Comparison of ENCODE assay signal across 1 cellular context in the genomic region with DNA sequence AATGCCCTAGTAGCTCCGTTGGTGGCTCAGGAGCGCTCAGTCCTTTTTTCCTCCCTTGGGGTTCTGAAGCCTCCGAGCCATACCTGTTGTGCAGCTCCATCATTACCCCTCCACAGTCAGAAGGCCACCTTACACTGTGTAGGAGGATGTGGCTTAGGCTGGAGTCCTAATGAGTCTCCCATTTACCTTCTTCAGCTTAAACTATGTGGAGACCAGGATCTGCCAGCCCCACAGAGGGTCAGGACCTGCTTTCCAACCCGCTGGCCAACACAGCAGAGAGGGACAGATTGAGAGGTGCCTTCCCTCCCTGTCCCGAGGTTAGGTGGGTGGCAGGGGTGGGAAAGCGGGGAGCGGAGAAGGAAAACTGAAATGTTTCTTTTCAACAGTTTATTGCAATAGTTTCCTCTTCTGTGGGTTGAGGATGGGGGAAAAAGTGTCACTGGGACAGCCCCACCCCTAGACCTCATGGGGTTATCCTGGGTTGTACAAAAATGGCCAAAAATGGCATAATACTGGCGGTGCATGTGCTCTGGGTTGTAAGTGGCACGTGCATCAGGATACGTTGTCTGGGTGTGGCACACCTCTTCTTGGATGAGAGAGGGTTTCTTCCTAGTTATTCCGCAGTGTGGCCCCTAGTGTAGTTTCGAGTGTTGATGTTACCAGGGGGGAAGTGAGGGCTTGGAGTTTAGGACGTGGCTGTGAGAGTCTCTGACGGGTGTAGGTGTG.
TF ChIP-seq lines count a peak whose summit lies in the region.

No MANE protein-coding gene starts in this region.

TF ChIP-seq in HepG2, 621 proteins besides CTCF, POLR2A, EP300 and RAD21:
- no peak for TF ChIP-seq FOSL2 (CRISPR knock-in tag; IDR thresholded peaks at IDR 0.05)
- TF ChIP-seq, protein P1, sequence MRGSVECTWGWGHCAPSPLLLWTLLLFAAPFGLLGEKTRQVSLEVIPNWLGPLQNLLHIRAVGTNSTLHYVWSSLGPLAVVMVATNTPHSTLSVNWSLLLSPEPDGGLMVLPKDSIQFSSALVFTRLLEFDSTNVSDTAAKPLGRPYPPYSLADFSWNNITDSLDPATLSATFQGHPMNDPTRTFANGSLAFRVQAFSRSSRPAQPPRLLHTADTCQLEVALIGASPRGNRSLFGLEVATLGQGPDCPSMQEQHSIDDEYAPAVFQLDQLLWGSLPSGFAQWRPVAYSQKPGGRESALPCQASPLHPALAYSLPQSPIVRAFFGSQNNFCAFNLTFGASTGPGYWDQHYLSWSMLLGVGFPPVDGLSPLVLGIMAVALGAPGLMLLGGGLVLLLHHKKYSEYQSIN (CRISPR knock-in tag; IDR thresholded peaks at IDR 0.05; ENCODE audit: borderline replicate concordance): no peak
- TF ChIP-seq HNF4A (CRISPR knock-in tag; IDR thresholded peaks at IDR 0.05): no peak
- TF ChIP-seq, protein P2, sequence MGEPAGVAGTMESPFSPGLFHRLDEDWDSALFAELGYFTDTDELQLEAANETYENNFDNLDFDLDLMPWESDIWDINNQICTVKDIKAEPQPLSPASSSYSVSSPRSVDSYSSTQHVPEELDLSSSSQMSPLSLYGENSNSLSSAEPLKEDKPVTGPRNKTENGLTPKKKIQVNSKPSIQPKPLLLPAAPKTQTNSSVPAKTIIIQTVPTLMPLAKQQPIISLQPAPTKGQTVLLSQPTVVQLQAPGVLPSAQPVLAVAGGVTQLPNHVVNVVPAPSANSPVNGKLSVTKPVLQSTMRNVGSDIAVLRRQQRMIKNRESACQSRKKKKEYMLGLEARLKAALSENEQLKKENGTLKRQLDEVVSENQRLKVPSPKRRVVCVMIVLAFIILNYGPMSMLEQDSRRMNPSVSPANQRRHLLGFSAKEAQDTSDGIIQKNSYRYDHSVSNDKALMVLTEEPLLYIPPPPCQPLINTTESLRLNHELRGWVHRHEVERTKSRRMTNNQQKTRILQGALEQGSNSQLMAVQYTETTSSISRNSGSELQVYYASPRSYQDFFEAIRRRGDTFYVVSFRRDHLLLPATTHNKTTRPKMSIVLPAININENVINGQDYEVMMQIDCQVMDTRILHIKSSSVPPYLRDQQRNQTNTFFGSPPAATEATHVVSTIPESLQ (CRISPR knock-in tag; conservative IDR thresholded peaks at IDR 0.05): no peak
- no peak for TF ChIP-seq ZNF253 (CRISPR knock-in tag; IDR thresholded peaks at IDR 0.05; ENCODE audit: borderline replicate concordance)
- TF ChIP-seq ZNF160 (CRISPR knock-in tag; IDR thresholded peaks at IDR 0.05): no peak
- TF ChIP-seq, protein P3, sequence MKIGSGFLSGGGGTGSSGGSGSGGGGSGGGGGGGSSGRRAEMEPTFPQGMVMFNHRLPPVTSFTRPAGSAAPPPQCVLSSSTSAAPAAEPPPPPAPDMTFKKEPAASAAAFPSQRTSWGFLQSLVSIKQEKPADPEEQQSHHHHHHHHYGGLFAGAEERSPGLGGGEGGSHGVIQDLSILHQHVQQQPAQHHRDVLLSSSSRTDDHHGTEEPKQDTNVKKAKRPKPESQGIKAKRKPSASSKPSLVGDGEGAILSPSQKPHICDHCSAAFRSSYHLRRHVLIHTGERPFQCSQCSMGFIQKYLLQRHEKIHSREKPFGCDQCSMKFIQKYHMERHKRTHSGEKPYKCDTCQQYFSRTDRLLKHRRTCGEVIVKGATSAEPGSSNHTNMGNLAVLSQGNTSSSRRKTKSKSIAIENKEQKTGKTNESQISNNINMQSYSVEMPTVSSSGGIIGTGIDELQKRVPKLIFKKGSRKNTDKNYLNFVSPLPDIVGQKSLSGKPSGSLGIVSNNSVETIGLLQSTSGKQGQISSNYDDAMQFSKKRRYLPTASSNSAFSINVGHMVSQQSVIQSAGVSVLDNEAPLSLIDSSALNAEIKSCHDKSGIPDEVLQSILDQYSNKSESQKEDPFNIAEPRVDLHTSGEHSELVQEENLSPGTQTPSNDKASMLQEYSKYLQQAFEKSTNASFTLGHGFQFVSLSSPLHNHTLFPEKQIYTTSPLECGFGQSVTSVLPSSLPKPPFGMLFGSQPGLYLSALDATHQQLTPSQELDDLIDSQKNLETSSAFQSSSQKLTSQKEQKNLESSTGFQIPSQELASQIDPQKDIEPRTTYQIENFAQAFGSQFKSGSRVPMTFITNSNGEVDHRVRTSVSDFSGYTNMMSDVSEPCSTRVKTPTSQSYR (CRISPR knock-in tag; IDR thresholded peaks at IDR 0.05; ENCODE audit: borderline replicate concordance): no peak
- TF ChIP-seq, protein P4, sequence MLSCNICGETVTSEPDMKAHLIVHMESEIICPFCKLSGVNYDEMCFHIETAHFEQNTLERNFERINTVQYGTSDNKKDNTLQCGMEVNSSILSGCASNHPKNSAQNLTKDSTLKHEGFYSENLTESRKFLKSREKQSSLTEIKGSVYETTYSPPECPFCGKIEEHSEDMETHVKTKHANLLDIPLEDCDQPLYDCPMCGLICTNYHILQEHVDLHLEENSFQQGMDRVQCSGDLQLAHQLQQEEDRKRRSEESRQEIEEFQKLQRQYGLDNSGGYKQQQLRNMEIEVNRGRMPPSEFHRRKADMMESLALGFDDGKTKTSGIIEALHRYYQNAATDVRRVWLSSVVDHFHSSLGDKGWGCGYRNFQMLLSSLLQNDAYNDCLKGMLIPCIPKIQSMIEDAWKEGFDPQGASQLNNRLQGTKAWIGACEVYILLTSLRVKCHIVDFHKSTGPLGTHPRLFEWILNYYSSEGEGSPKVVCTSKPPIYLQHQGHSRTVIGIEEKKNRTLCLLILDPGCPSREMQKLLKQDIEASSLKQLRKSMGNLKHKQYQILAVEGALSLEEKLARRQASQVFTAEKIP (CRISPR knock-in tag; IDR thresholded peaks at IDR 0.05; ENCODE audit: borderline replicate concordance): no peak
- no peak for TF ChIP-seq NRL (CRISPR knock-in tag; IDR thresholded peaks at IDR 0.05; ENCODE audit: borderline replicate concordance)
- TF ChIP-seq, protein P5, sequence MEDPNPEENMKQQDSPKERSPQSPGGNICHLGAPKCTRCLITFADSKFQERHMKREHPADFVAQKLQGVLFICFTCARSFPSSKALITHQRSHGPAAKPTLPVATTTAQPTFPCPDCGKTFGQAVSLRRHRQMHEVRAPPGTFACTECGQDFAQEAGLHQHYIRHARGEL (CRISPR knock-in tag; IDR thresholded peaks at IDR 0.05): no peak
- TF ChIP-seq IRF2 (CRISPR knock-in tag; IDR thresholded peaks at IDR 0.05): no peak
- TF ChIP-seq ZNF224 (CRISPR knock-in tag; IDR thresholded peaks at IDR 0.05): no peak
- TF ChIP-seq, protein P6, sequence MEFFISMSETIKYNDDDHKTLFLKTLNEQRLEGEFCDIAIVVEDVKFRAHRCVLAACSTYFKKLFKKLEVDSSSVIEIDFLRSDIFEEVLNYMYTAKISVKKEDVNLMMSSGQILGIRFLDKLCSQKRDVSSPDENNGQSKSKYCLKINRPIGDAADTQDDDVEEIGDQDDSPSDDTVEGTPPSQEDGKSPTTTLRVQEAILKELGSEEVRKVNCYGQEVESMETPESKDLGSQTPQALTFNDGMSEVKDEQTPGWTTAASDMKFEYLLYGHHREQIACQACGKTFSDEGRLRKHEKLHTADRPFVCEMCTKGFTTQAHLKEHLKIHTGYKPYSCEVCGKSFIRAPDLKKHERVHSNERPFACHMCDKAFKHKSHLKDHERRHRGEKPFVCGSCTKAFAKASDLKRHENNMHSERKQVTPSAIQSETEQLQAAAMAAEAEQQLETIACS (CRISPR knock-in tag; IDR thresholded peaks at IDR 0.05): no peak
